In genomic region chr4:144355809-144356757, GRCh38 we compare ENCODE assay signal across 8 cellular contexts.
DNase-seq lines count a peak whose midpoint lies in the region; ATAC-seq and TF ChIP-seq lines count a peak whose summit lies in the region.

No MANE protein-coding gene starts in this region.

- no peaks in the 10 kb centered on the region for H3K27me3 ChIP-seq in SJSA1 (replicated peaks)
- no peaks in the 10 kb centered on the region for H3K27me3 ChIP-seq in prostate gland (replicated peaks; ENCODE audit: insufficient read depth)

- intact Hi-C loops in prostate gland (cut with DNase I), result no loop called here

- H3K4me1 Mint-ChIP-seq in stimulated activated effector memory CD8-positive, alpha-beta T cell treated with anti-CD3 and anti-CD28 coated beads, Interleukin-12 subunit alpha, Interleukin-12 subunit beta, amount 100 ng/mL, for 72 hours, result no peaks in the 10 kb centered on the region

- no peaks in the 10 kb centered on the region for H3K9me3 ChIP-seq in SJSA1 (replicated peaks)
- no peaks in the 10 kb centered on the region for H3K9me3 ChIP-seq in prostate gland

- 35% methylated on average over 10 of the region's 10 CpGs for WGBS in prostate gland

- H3K9me3 Mint-ChIP-seq in stimulated activated effector memory CD8-positive, alpha-beta T cell treated with anti-CD3 and anti-CD28 coated beads, Interleukin-12 subunit alpha, Interleukin-12 subunit beta, amount 100 ng/mL, for 72 hours, result peaks cover 5% of the 10 kb centered on the region

- TF ChIP-seq CTCF in fibroblast of mammary gland (conservative IDR thresholded peaks at IDR 0.05; ENCODE audit: control insufficient read depth, insufficient read depth, low read depth, low read length) (no peak), prostate gland (IDR thresholded peaks at IDR 0.05) (no peak)

- H3K4me1 ChIP-seq in SJSA1 (replicated peaks) (peaks cover 62% of the 10 kb centered on the region), prostate gland (replicated peaks) (no peaks in the 10 kb centered on the region)

- H3K4me3 Mint-ChIP-seq in stimulated activated effector memory CD8-positive, alpha-beta T cell treated with anti-CD3 and anti-CD28 coated beads, Interleukin-12 subunit alpha, Interleukin-12 subunit beta, amount 100 ng/mL, for 72 hours, result no peak overlapping the region

- H3K36me3 ChIP-seq in SJSA1, result no peaks in the 10 kb centered on the region
- no peaks in the 10 kb centered on the region for H3K36me3 ChIP-seq in prostate gland

- DNase-seq in GDM1 (lab: John Stamatoyannopoulos, UW) (peak; percentile 18), SJSA1 (ENCODE audit: low read depth in 1 of 2, low spot score in 2 of 2) (peak; percentile 98 to 99), fibroblast of mammary gland (ENCODE audit: low read depth) (peak; percentile 87), prostate gland (ENCODE audit: low spot score) (no peak)
- DNase-seq in stimulated activated effector memory CD8-positive, alpha-beta T cell treated with anti-CD3 and anti-CD28 coated beads, Interleukin-12 subunit alpha, Interleukin-12 subunit beta, amount 100 ng/mL, for 72 hours (ENCODE audit: low spot score in 2 of 2), result no peak
- DNase-seq in activated CD8-positive, alpha-beta memory T cell treated with anti-CD3 and anti-CD28 coated beads, Interleukin-2, amount 50 U/mL, for 48 hours, result no peak

- H3K4me3 ChIP-seq in SJSA1 (no peak overlapping the region), fibroblast of mammary gland (ENCODE audit: control insufficient read depth, low read depth, low read length) (no peak overlapping the region), prostate gland (no peak overlapping the region)

- H3K36me3 Mint-ChIP-seq in stimulated activated effector memory CD8-positive, alpha-beta T cell treated with anti-CD3 and anti-CD28 coated beads, Interleukin-12 subunit alpha, Interleukin-12 subunit beta, amount 100 ng/mL, for 72 hours, result no peaks in the 10 kb centered on the region

- no peak overlapping the region for H3K27ac Mint-ChIP-seq in stimulated activated effector memory CD8-positive, alpha-beta T cell treated with anti-CD3 and anti-CD28 coated beads, Interleukin-12 subunit alpha, Interleukin-12 subunit beta, amount 100 ng/mL, for 72 hours

- ATAC-seq in GM19463 (IDR thresholded peaks at IDR 0.05; ENCODE audit: unreplicated experiment), result peak; percentile 83
- ATAC-seq in HG03354 (IDR thresholded peaks at IDR 0.05; ENCODE audit: poor library complexity, severe bottlenecking, unreplicated experiment), result peak; percentile 93
- ATAC-seq in stimulated activated effector memory CD8-positive, alpha-beta T cell treated with anti-CD3 and anti-CD28 coated beads, Interleukin-12 subunit alpha, Interleukin-12 subunit beta, amount 100 ng/mL, for 72 hours, result peak; percentile 76

- peak overlapping the region; percentile 82 for H3K27ac ChIP-seq in SJSA1
- no peak overlapping the region for H3K27ac ChIP-seq in prostate gland

- TF ChIP-seq POLR2A in prostate gland (IDR thresholded peaks at IDR 0.05), result no peak

Comparison
In these comparisons a context has a peak if more than half of its experiments do, and no peak if none do; other contexts are left out.
1. DNase-seq: peak in GDM1 (single experiment), SJSA1 (2 of 2) and fibroblast of mammary gland (single experiment); none in stimulated activated effector memory CD8-positive, alpha-beta T cell treated with anti-CD3 and anti-CD28 coated beads, Interleukin-12 subunit alpha, Interleukin-12 subunit beta, amount 100 ng/mL, for 72 hours (0 of 2), prostate gland (single experiment) and activated CD8-positive, alpha-beta memory T cell treated with anti-CD3 and anti-CD28 coated beads, Interleukin-2, amount 50 U/mL, for 48 hours (single experiment).
2. Peak in every context shown above with its lines, with median percentiles within 50 percentile points of each other: ATAC-seq.